8 cellular contexts compared by ENCODE assay signal in genomic region chr9:95425910-95426551, GRCh38.
DNase-seq lines count a peak whose midpoint lies in the region; ATAC-seq lines count a peak whose summit lies in the region.

No MANE protein-coding gene starts in this region.

- no peaks in the 10 kb centered on the region for H3K36me3 Mint-ChIP-seq in activated T-cell treated with anti-CD3 and anti-CD28 coated beads, Interleukin-2, amount 50 U/mL, for 4 hours (ENCODE audit: insufficient read depth)

- H3K27me3 ChIP-seq in HUES48 (ENCODE audit: control insufficient read depth, insufficient read depth, low read length) (no peaks in the 10 kb centered on the region), iPS-15b (ENCODE audit: control insufficient read depth, insufficient read depth, low read length) (no peaks in the 10 kb centered on the region)

- DNase-seq in EL (peak; percentile 50), NCI-H187 treated with DMSO at 0.1 percent for 48 hours (lab: John Stamatoyannopoulos, UW) (no peak), GOT3 (lab: John Stamatoyannopoulos, UW) (no peak), hypothalamus (lab: John Stamatoyannopoulos, UW) (no peak)
- DNase-seq in activated T-cell treated with anti-CD3 and anti-CD28 coated beads, Interleukin-2, amount 50 U/mL, for 4 hours: no peak
- DNase-seq in stimulated activated CD8-positive, alpha-beta memory T cell treated with anti-CD3 and anti-CD28 coated beads, Interleukin-4, amount 100 ng/mL, for 48 hours: peak; percentile 28

- H3K27me3 Mint-ChIP-seq in activated T-cell treated with anti-CD3 and anti-CD28 coated beads, Interleukin-2, amount 50 U/mL, for 4 hours (ENCODE audit: low read depth): peaks cover 1% of the 10 kb centered on the region

- peaks cover 13% of the 10 kb centered on the region for H3K4me1 Mint-ChIP-seq in activated T-cell treated with anti-CD3 and anti-CD28 coated beads, Interleukin-2, amount 50 U/mL, for 4 hours (ENCODE audit: low read depth)

- peak overlapping the region; percentile 89 for H3K27ac ChIP-seq in HUES48 (ENCODE audit: low read depth, low read length)

- peak in 1 of 2 donors; percentile 19 for ATAC-seq in activated T-cell treated with anti-CD3 and anti-CD28 coated beads, Interleukin-2, amount 50 U/mL, for 4 hours

- H3K9me3 Mint-ChIP-seq in activated T-cell treated with anti-CD3 and anti-CD28 coated beads, Interleukin-2, amount 50 U/mL, for 4 hours: peaks cover 20% of the 10 kb centered on the region

- H3K9ac ChIP-seq in HUES48 (ENCODE audit: low read depth, low read length) (peak overlapping the region; percentile 81), iPS-15b (ENCODE audit: low read depth, low read length) (peak overlapping the region; percentile 76)

- H3K9me3 ChIP-seq in HUES48 (ENCODE audit: control insufficient read depth, insufficient read depth, low read length) (peaks cover 12% of the 10 kb centered on the region), iPS-15b (ENCODE audit: control insufficient read depth, insufficient read depth, low read length) (peaks cover 8% of the 10 kb centered on the region)

- peak overlapping the region; percentile 70 for H3K4me3 Mint-ChIP-seq in activated T-cell treated with anti-CD3 and anti-CD28 coated beads, Interleukin-2, amount 50 U/mL, for 4 hours

- peaks cover 6% of the 10 kb centered on the region for H3K4me1 ChIP-seq in HUES48 (ENCODE audit: control insufficient read depth, insufficient read depth, low read length)
- no peaks in the 10 kb centered on the region for H3K4me1 ChIP-seq in iPS-15b (ENCODE audit: control insufficient read depth, insufficient read depth, low read length)

- H3K4me3 ChIP-seq in HUES48 (ENCODE audit: low read depth, low read length): peak overlapping the region; percentile 66
- peak overlapping the region; percentile 49 for H3K4me3 ChIP-seq in iPS-15b (ENCODE audit: low read depth, low read length)

- H3K36me3 ChIP-seq in HUES48 (ENCODE audit: control insufficient read depth, insufficient read depth, low read length): no peaks in the 10 kb centered on the region; the same call in 1 of the 2 replicates
- no peaks in the 10 kb centered on the region for H3K36me3 ChIP-seq in iPS-15b (ENCODE audit: control insufficient read depth, insufficient read depth, low read length)

Comparison
In these comparisons a context has a peak if more than half of its experiments do, and no peak if none do; other contexts are left out.
1. DNase-seq: peak in EL (single experiment) and stimulated activated CD8-positive, alpha-beta memory T cell treated with anti-CD3 and anti-CD28 coated beads, Interleukin-4, amount 100 ng/mL, for 48 hours (single experiment); none in activated T-cell treated with anti-CD3 and anti-CD28 coated beads, Interleukin-2, amount 50 U/mL, for 4 hours (single experiment), NCI-H187 treated with DMSO at 0.1 percent for 48 hours (single experiment), GOT3 (single experiment) and hypothalamus (0 of 51).